Comparison of ENCODE assay signal across 21 cellular contexts in the genomic region with DNA sequence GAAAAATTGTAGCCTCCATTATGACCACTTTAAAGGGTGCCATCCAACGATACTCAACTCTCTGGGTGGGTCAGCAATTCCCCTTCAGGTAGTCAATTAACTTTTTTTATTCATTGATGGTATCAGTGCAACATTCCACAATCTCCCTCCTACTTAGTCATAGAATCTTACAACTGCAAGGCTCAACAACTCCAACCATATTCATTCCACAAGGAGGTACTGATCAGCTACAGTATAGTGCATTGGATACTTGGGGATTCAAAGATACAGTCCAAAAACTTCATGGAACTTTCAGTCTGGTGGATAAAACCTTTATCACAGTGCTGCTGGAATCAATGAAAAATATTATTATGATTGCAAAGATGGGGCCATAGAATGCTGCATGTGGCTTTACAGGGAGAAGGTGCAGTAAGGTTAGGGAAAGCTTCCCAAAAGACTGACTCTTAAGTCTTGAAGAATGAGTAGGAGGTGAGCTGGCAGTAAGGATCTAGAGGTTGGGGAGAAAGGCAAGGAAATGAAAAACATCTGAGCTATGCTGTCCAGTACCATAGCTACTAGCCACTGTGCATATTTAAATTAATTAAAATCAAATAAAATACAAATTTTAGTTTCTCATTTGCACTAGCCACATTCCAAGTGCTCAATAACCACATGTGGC.
"Had no signal": no experiment of that assay in that cellular context is flagged by ENCODE, and none has a peak within 500 bp of the region (broad histone marks: within the 10 kb centered on the region; RNA-seq: fewer than 3 reads in every experiment).

No MANE protein-coding gene starts in this region.

- DNase-seq: activated B cell treated with CpG ODN at 0.5 μM for 24 hours; activated CD4-positive, alpha-beta T cell treated with anti-CD3 and anti-CD28 coated beads, Interleukin-2, amount 10 ng/mL, durations not matched to agents 7 days and 5 days; activated CD8-positive, alpha-beta memory T cell treated with anti-CD3 and anti-CD28 coated beads, Interleukin-2, amount 50 U/mL, for 48 hours; activated gamma-delta T cell; activated naive CD8-positive, alpha-beta T cell treated with anti-CD3 and anti-CD28 coated beads for 36 hours; activated T-cell treated with anti-CD3 and anti-CD28 coated beads, Interleukin-2, amount 50 U/mL, for 72 hours; amygdala; cortex of kidney; effector CD8-positive, alpha-beta T cell; islet precursor cell; left lung; mucosa of descending colon; naive thymus-derived CD4-positive, alpha-beta T cell; tibial artery; uterus had no signal

- H3K27ac Mint-ChIP-seq: activated B cell treated with CpG ODN at 0.5 μM for 24 hours; activated CD4-positive, alpha-beta T cell treated with anti-CD3 and anti-CD28 coated beads, Interleukin-2, amount 10 ng/mL, durations not matched to agents 7 days and 5 days; activated naive CD8-positive, alpha-beta T cell treated with anti-CD3 and anti-CD28 coated beads for 36 hours; activated T-cell treated with anti-CD3 and anti-CD28 coated beads, Interleukin-2, amount 50 U/mL, for 72 hours; brain; naive thymus-derived CD4-positive, alpha-beta T cell; stimulated activated memory B cell treated with anti-CD40 and anti-IgM and Interleukin-4, amounts not matched to agents 10 μg/mL and 1 μg/mL and 100 μg/mL, for 72 hours had no signal

- H2AFZ ChIP-seq: hepatocyte, parathyroid adenoma had no signal

- H3K9ac ChIP-seq: parathyroid adenoma had no signal

- ATAC-seq: activated T-cell treated with anti-CD3 and anti-CD28 coated beads, Interleukin-2, amount 50 U/mL, for 72 hours; left lung; mucosa of descending colon; naive thymus-derived CD4-positive, alpha-beta T cell; stimulated activated memory B cell treated with anti-CD40 and anti-IgM and Interleukin-4, amounts not matched to agents 10 μg/mL and 1 μg/mL and 100 μg/mL, for 72 hours had no signal

- H3K4me1 ChIP-seq: left lung, parathyroid adenoma, tibial artery, uterus had no signal

- H3K27me3 ChIP-seq: hepatocyte, left lung, tibial artery, uterus had no signal

- FAIRE-seq: endothelial cell of umbilical vein, TTC549 had no signal

- H3K27me3 Mint-ChIP-seq: activated naive CD8-positive, alpha-beta T cell treated with anti-CD3 and anti-CD28 coated beads for 36 hours; brain; naive thymus-derived CD4-positive, alpha-beta T cell; stimulated activated memory B cell treated with anti-CD40 and anti-IgM and Interleukin-4, amounts not matched to agents 10 μg/mL and 1 μg/mL and 100 μg/mL, for 72 hours had no signal

- H3K4me3 Mint-ChIP-seq: activated B cell treated with CpG ODN at 0.5 μM for 24 hours; activated CD4-positive, alpha-beta T cell treated with anti-CD3 and anti-CD28 coated beads, Interleukin-2, amount 10 ng/mL, durations not matched to agents 7 days and 5 days; activated naive CD8-positive, alpha-beta T cell treated with anti-CD3 and anti-CD28 coated beads for 36 hours; activated T-cell treated with anti-CD3 and anti-CD28 coated beads, Interleukin-2, amount 50 U/mL, for 72 hours; brain; naive thymus-derived CD4-positive, alpha-beta T cell; stimulated activated memory B cell treated with anti-CD40 and anti-IgM and Interleukin-4, amounts not matched to agents 10 μg/mL and 1 μg/mL and 100 μg/mL, for 72 hours had no signal

- H3K4me1 Mint-ChIP-seq: activated B cell treated with CpG ODN at 0.5 μM for 24 hours; activated CD4-positive, alpha-beta T cell treated with anti-CD3 and anti-CD28 coated beads, Interleukin-2, amount 10 ng/mL, durations not matched to agents 7 days and 5 days; activated naive CD8-positive, alpha-beta T cell treated with anti-CD3 and anti-CD28 coated beads for 36 hours; brain; naive thymus-derived CD4-positive, alpha-beta T cell; stimulated activated memory B cell treated with anti-CD40 and anti-IgM and Interleukin-4, amounts not matched to agents 10 μg/mL and 1 μg/mL and 100 μg/mL, for 72 hours had no signal

- H3K4me2 ChIP-seq: hepatocyte had no signal

- H3K9me3 Mint-ChIP-seq: activated T-cell treated with anti-CD3 and anti-CD28 coated beads, Interleukin-2, amount 50 U/mL, for 72 hours had no signal

- H3K79me2 ChIP-seq: hepatocyte, parathyroid adenoma had no signal

- H3K36me3 ChIP-seq: left lung, tibial artery, uterus had no signal

- H3K36me3 Mint-ChIP-seq: activated naive CD8-positive, alpha-beta T cell treated with anti-CD3 and anti-CD28 coated beads for 36 hours; brain had no signal

- H3K27ac ChIP-seq: hepatocyte, left lung, parathyroid adenoma, tibial artery, uterus had no signal

- H3K9me3 ChIP-seq: uterus had no signal

- H3K4me3 ChIP-seq: hepatocyte, left lung, mucosa of descending colon, tibial artery, uterus had no signal
